ENCODE assay signal across 15 cellular contexts in the genomic region with DNA sequence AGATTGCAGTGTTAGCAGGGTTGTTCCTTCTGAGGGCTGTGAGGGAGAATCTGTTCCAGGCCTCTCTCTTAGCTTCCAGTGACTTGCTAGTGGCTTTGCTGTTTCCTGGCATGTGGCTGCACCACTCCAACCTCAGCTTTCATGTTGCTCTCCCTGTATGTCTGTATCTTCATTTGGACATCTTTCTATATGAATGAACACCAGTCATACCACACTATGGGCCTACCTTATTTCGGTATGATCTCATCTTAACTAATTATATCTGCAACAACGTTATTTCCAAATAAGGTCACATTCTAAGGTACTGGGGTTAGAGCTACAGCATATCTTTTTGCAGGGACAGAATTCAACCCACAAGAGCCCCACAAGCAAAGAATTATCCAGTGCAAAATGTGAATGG.
DNase-seq lines count a peak whose midpoint lies in the region; ATAC-seq and TF ChIP-seq lines count a peak whose summit lies in the region.
"Had no signal": no experiment of that assay in that cellular context is flagged by ENCODE, and none has a peak within 500 bp of the region (broad histone marks: within the 10 kb centered on the region; RNA-seq: fewer than 3 reads in every experiment).

No MANE protein-coding gene starts in this region.

- no peaks in the 10 kb centered on the region for H3K36me3 Mint-ChIP-seq in activated naive CD4-positive, alpha-beta T cell treated with anti-CD3 and anti-CD28 coated beads for 36 hours (ENCODE audit: low read depth)
- H3K36me3 Mint-ChIP-seq: naive thymus-derived CD8-positive, alpha-beta T cell had no signal

- no peaks in the 10 kb centered on the region for H3K4me1 Mint-ChIP-seq in activated naive CD4-positive, alpha-beta T cell treated with anti-CD3 and anti-CD28 coated beads for 36 hours (ENCODE audit: low read depth)
- H3K4me1 Mint-ChIP-seq: naive thymus-derived CD8-positive, alpha-beta T cell had no signal

- TF ChIP-seq CTCF in GM06990 (IDR thresholded peaks at IDR 0.05; ENCODE audit: insufficient read depth, low read length, poor library complexity, severe bottlenecking), result no peak

- no peaks in the 10 kb centered on the region for H3K9me3 Mint-ChIP-seq in activated naive CD4-positive, alpha-beta T cell treated with anti-CD3 and anti-CD28 coated beads for 36 hours
- H3K9me3 Mint-ChIP-seq: CD4-positive, alpha-beta T cell had no signal

- CTCF ChIA-PET in activated naive CD4-positive, alpha-beta T cell treated with anti-CD3 and anti-CD28 coated beads for 36 hours (lab: Charles Lee), result no interaction called here

- ATAC-seq in GM18519 (IDR thresholded peaks at IDR 0.05; ENCODE audit: low FRiP score, unreplicated experiment), result peak; percentile 77
- peak; percentile 98 for ATAC-seq in HG02610 (IDR thresholded peaks at IDR 0.05; ENCODE audit: unreplicated experiment)
- peak; percentile 40 for ATAC-seq in HG03558 (IDR thresholded peaks at IDR 0.05; ENCODE audit: extremely low read depth, unreplicated experiment)
- ATAC-seq: naive thymus-derived CD8-positive, alpha-beta T cell; psoas muscle; stimulated activated naive CD8-positive, alpha-beta T cell treated with anti-CD3 and anti-CD28 coated beads, Interleukin-15, Interleukin-2, amounts not matched to agents 100 U/mL and 50 U/mL, for 24 hours had no signal

- intact Hi-C loops in activated naive CD4-positive, alpha-beta T cell treated with anti-CD3 and anti-CD28 coated beads for 36 hours (cut with micrococcal nuclease), result no loop called here

- H3K36me3 ChIP-seq in GM06990 (ENCODE audit: control insufficient read depth, insufficient read depth, low read length), result no peaks in the 10 kb centered on the region
- H3K36me3 ChIP-seq: upper lobe of left lung had no signal

- H3K27ac Mint-ChIP-seq in activated naive CD4-positive, alpha-beta T cell treated with anti-CD3 and anti-CD28 coated beads for 36 hours, result no peak overlapping the region
- H3K27ac Mint-ChIP-seq: CD4-positive, alpha-beta T cell; naive thymus-derived CD8-positive, alpha-beta T cell had no signal

- H3K4me3 Mint-ChIP-seq in activated naive CD4-positive, alpha-beta T cell treated with anti-CD3 and anti-CD28 coated beads for 36 hours, result no peak overlapping the region
- H3K4me3 Mint-ChIP-seq: CD4-positive, alpha-beta T cell; naive thymus-derived CD8-positive, alpha-beta T cell had no signal

- no peaks in the 10 kb centered on the region for H3K27me3 ChIP-seq in GM06990 (replicated peaks; ENCODE audit: control insufficient read depth, insufficient read depth, low read length)
- H3K27me3 ChIP-seq: upper lobe of left lung had no signal

- H3K27me3 Mint-ChIP-seq in activated naive CD4-positive, alpha-beta T cell treated with anti-CD3 and anti-CD28 coated beads for 36 hours (ENCODE audit: low read depth), result peaks cover 9% of the 10 kb centered on the region

- DNase-seq in GM06990 (ENCODE audit: extremely low read depth, insufficient read length) (peak; percentile 62), NCI-H2029 (lab: John Stamatoyannopoulos, UW) (no peak), NCI-H2171 (lab: John Stamatoyannopoulos, UW) (no peak)
- no peak for DNase-seq in activated naive CD4-positive, alpha-beta T cell treated with anti-CD3 and anti-CD28 coated beads for 36 hours
- DNase-seq in activated CD4-positive, alpha-beta T cell treated with anti-CD3 and anti-CD28 coated beads for 4 hours, result no peak
- DNase-seq: CD4-positive, alpha-beta T cell; Karpas-422; naive thymus-derived CD8-positive, alpha-beta T cell; NCI-H345; psoas muscle; stimulated activated naive CD8-positive, alpha-beta T cell treated with anti-CD3 and anti-CD28 coated beads, Interleukin-15, Interleukin-2, amounts not matched to agents 100 U/mL and 50 U/mL, for 24 hours; upper lobe of left lung had no signal

- H3K4me3 ChIP-seq in GM06990 (replicated peaks; ENCODE audit: low read depth, low read length), result no peak overlapping the region
- H3K4me3 ChIP-seq: psoas muscle, upper lobe of left lung had no signal

Comparison
In these comparisons a context has a peak if more than half of its experiments do, and no peak if none do; other contexts are left out.
1. ATAC-seq: peak in every context shown above with its lines; median percentile 98 in HG02610; 77 in GM18519; 40 in HG03558.